In the genomic region with DNA sequence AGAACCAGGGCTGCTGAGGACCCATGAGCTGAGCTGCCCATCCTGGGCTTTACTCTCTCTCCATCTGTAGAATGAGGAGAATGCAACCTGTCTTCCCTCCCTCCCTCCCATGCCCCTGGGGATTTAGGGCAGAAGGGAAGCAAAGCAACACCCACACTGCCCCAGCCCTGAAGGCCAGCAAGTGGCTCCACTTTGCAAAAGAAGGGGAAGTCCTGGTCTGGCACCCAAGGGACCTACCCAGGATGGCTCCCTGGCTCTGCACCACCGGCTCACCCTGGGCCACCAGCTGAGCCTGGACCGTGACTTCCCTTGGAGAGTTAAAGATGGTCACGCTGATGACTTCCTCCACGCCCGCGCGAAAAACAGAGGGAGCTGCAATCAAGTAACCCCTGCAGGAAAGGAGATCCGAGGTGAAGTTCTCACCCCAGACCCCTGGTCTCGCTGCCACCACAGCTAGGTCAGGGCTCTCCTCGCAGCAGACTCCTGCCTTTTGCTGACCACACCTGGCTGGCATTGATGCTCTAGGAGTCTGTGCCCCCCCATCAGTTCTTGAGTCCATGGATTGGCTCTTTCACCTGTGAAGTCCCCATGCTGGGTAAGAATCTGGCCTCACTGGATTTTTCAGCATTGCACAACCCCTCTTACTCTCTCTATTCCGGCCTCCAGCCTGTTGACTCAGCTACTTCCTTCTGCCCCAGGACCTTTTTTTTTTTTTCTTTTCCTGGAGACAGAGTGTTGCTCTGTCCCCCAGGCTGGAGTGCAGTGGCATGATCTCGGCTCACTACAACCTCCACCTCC, we compare ENCODE assay signal across 1 cellular context.
TF ChIP-seq lines count a peak whose summit lies in the region.

No MANE protein-coding gene starts in this region.

TF ChIP-seq in IMR-90, 13 proteins besides CTCF, POLR2A, EP300 and RAD21:
- peak; percentile 72; the same call in 1 of the 2 replicates for TF ChIP-seq CEBPB (IDR thresholded peaks at IDR 0.05; ENCODE audit: low read depth, low read length)
- TF ChIP-seq MXI1 (IDR thresholded peaks at IDR 0.05; ENCODE audit: borderline replicate concordance, low read depth, low read length), result no peak
